In genomic region chr16:1201444-1201843, GRCh38 we compare ENCODE assay signal across 1 cellular context.
TF ChIP-seq lines count a peak whose summit lies in the region.

No MANE protein-coding gene starts in this region.

TF ChIP-seq in WTC11, 78 proteins besides CTCF, POLR2A, EP300 and RAD21 (continued from another document):
- TF ChIP-seq FOXP4 (CRISPR knock-in tag; IDR thresholded peaks at IDR 0.05) (no peak), PREB (CRISPR knock-in tag; IDR thresholded peaks at IDR 0.05; ENCODE audit: borderline replicate concordance) (no peak), SOX15 (CRISPR knock-in tag; IDR thresholded peaks at IDR 0.05) (no peak), USF1 (CRISPR knock-in tag; IDR thresholded peaks at IDR 0.05) (no peak), ZNF219 (CRISPR knock-in tag; IDR thresholded peaks at IDR 0.05; ENCODE audit: borderline replicate concordance) (no peak), ATF1 (CRISPR knock-in tag; IDR thresholded peaks at IDR 0.05) (no peak), AR (CRISPR knock-in tag; IDR thresholded peaks at IDR 0.05) (no peak), GABPB1 (CRISPR knock-in tag; IDR thresholded peaks at IDR 0.05) (no peak)
